ENCODE assay signal across 8 cellular contexts in genomic region chr17:81683584-81684441, GRCh38. TPM values are rescaled to one million over a fixed set of nuclear protein-coding genes. Genes with fewer than 3 reads are reported as not detected.
DNase-seq lines count a peak whose midpoint lies in the region; ATAC-seq and TF ChIP-seq lines count a peak whose summit lies in the region.

Gene ARL16 (minus strand): TSS chr17:81683797. CDS start chr17:81683753, 44 bp downstream.
Gene HGS (plus strand): TSS chr17:81684011. CDS start chr17:81684067, 56 bp downstream.

- H3K9me3 ChIP-seq in prostate gland, result no peaks in the 10 kb centered on the region

- peak in 1 of 4 experiments; percentile 30 for TF ChIP-seq CTCF in prostate gland (IDR thresholded peaks at IDR 0.05)

- peak; percentile 66 for TF ChIP-seq POLR2A in prostate gland (IDR thresholded peaks at IDR 0.05)

- peak; percentile 92 for ATAC-seq in GM18499 (IDR thresholded peaks at IDR 0.05; ENCODE audit: insufficient read depth, unreplicated experiment)
- peak; percentile 90 for ATAC-seq in HG02943 (IDR thresholded peaks at IDR 0.05; ENCODE audit: low read depth, unreplicated experiment)
- ATAC-seq in left ventricle myocardium superior, result peak; percentile 99

- intact Hi-C loops in T-helper 2 cell treated with Interferon-gamma antibody and Interleukin-4, amounts not matched to agents 100 ng/mL and 5 ng/mL, for 36 hours (cut with micrococcal nuclease), result loop anchor here (2.0 kb wide), 2 partner anchors 17 to 131 kb away; partner anchors contain the start of genes CCDC137, FAAP100 and OXLD1
- intact Hi-C loops in left ventricle myocardium superior (cut with micrococcal nuclease), result no loop called here
- intact Hi-C loops in prostate gland (cut with DNase I), result no loop called here

- under 1% methylated on average over 66 of the region's 112 CpGs for WGBS in prostate gland
- under 1% methylated on average over 112 of the region's 112 CpGs for WGBS in urinary bladder

- H3K4me1 ChIP-seq in prostate gland (replicated peaks), result peaks cover 11% of the 10 kb centered on the region
- H3K4me1 ChIP-seq in urinary bladder (ENCODE audit: insufficient read depth), result no peaks in the 10 kb centered on the region

- H3K27me3 ChIP-seq in prostate gland (replicated peaks; ENCODE audit: insufficient read depth), result no peaks in the 10 kb centered on the region

- H3K36me3 ChIP-seq in prostate gland, result peaks cover 0 to 22% of the 10 kb centered on the region in 2 donors
- H3K36me3 ChIP-seq in urinary bladder (ENCODE audit: insufficient read depth), result peaks cover 9% of the 10 kb centered on the region

- DNase-seq in NCI-H187 treated with DMSO at 0.1 percent for 48 hours (lab: John Stamatoyannopoulos, UW) (peak; percentile 90), anterior cingulate cortex (lab: John Stamatoyannopoulos, UW) (peak; percentile 76 to 99 (median 96)), left ventricle myocardium superior (peak; percentile 99), prostate gland (ENCODE audit: low spot score) (peak; percentile 98)

- H3K27ac ChIP-seq in prostate gland, result peak within 1 kb of the TSS; percentile 62 to 66
- peak within 1 kb of the TSS; percentile 31 for H3K27ac ChIP-seq in urinary bladder (ENCODE audit: low read depth)

- H3K4me3 ChIP-seq in prostate gland, result peak within 1 kb of the TSS; percentile 96 to 97
- peak within 1 kb of the TSS; percentile 98 for H3K4me3 ChIP-seq in urinary bladder (ENCODE audit: low read depth, low read length)

RNA-seq across cellular contexts. Expression of gene ARL16, which starts in this region (rescaled TPM):
- total RNA-seq in T-helper 2 cell treated with Interferon-gamma antibody and Interleukin-4, amounts not matched to agents 100 ng/mL and 5 ng/mL, for 36 hours, result 28.9 and 31.6 TPM in 2 replicates
- total RNA-seq in left ventricle myocardium superior (12.0 TPM), prostate gland (10 to 100 TPM; 27.9 to 49.5 TPM), urinary bladder (19.7 TPM)
- polyA plus RNA-seq in urinary bladder, result 47.0 TPM

RNA-seq across cellular contexts. Expression of gene HGS, which starts in this region (rescaled TPM):
- total RNA-seq in T-helper 2 cell treated with Interferon-gamma antibody and Interleukin-4, amounts not matched to agents 100 ng/mL and 5 ng/mL, for 36 hours, result 117 and 118 TPM in 2 replicates
- total RNA-seq in left ventricle myocardium superior (42.1 TPM), prostate gland (100 to 1,000 TPM; 102 to 167 TPM), urinary bladder (36.1 TPM)
- polyA plus RNA-seq in urinary bladder, result 92.7 TPM

Comparison
In these comparisons a context has a peak if more than half of its experiments do, and no peak if none do; other contexts are left out.
1. Peak in every context shown above with its lines: DNase-seq, ATAC-seq, H3K4me3 ChIP-seq and H3K27ac ChIP-seq.